Comparison of ENCODE assay signal across 29 cellular contexts in genomic region chr13:44487989-44488388, GRCh38.
DNase-seq lines count a peak whose midpoint lies in the region; ATAC-seq, FAIRE-seq and TF ChIP-seq lines count a peak whose summit lies in the region.
"Had no signal": no experiment of that assay in that cellular context is flagged by ENCODE, and none has a peak within 500 bp of the region (broad histone marks: within the 10 kb centered on the region; RNA-seq: fewer than 3 reads in every experiment).

No MANE protein-coding gene starts in this region.

- FAIRE-seq in GM12891 (lab: Jason Lieb, UNC): peak; percentile 16
- FAIRE-seq: A549, kidney had no signal

- TF ChIP-seq POLR2A in GM12891 (IDR thresholded peaks at IDR 0.05; ENCODE audit: low read depth, low read length): no peak

- peaks cover 1% of the 10 kb centered on the region for H3K27me3 Mint-ChIP-seq in activated CD4-positive, alpha-beta T cell treated with anti-CD3 and anti-CD28 coated beads, Interleukin-2, amount 10 ng/mL, durations not matched to agents 24 days and 14 days
- no peaks in the 10 kb centered on the region for H3K27me3 Mint-ChIP-seq in naive thymus-derived CD4-positive, alpha-beta T cell
- H3K27me3 Mint-ChIP-seq: activated CD4-positive, alpha-beta memory T cell treated with anti-CD3 and anti-CD28 coated beads, Interleukin-2, amount 10 ng/mL, durations not matched to agents 7 days and 5 days; activated naive CD4-positive, alpha-beta T cell treated with anti-CD3 and anti-CD28 coated beads, Interleukin-2, amount 50 U/mL, for 24 hours; activated T-helper 17 cell treated with anti-CD3 and anti-CD28 coated beads, Interleukin-2, amount 50 U/mL, for 72 hours; CD4-positive, alpha-beta memory T cell; T-cell had no signal

- H3K27ac ChIP-seq in naive thymus-derived CD4-positive, alpha-beta T cell (ENCODE audit: low read depth, low read length): no peak overlapping the region
- H3K27ac ChIP-seq: A549, neutrophil, right lobe of liver, SJCRH30, upper lobe of left lung had no signal

- H3K4me3 ChIP-seq in naive thymus-derived CD4-positive, alpha-beta T cell (ENCODE audit: low read length): no peak overlapping the region
- H3K4me3 ChIP-seq: A549, right lobe of liver, SJCRH30, upper lobe of left lung had no signal

- POLR2A ChIA-PET in naive thymus-derived CD4-positive, alpha-beta T cell (lab: Charles Lee): interaction anchor here (0.6 to 0.7 kb wide), 2 partner anchors 9 to 88 kb away, joined by 4 read pairs; partner anchors contain the start of gene TSC22D1

- intact Hi-C loops in activated CD4-positive, alpha-beta T cell treated with anti-CD3 and anti-CD28 coated beads, Interleukin-2, amount 10 ng/mL, durations not matched to agents 24 days and 14 days (cut with micrococcal nuclease): no loop called here
- intact Hi-C loops in naive thymus-derived CD4-positive, alpha-beta T cell (cut with micrococcal nuclease): no loop called here

- no peak overlapping the region for H3K4me3 Mint-ChIP-seq in activated CD4-positive, alpha-beta T cell treated with anti-CD3 and anti-CD28 coated beads, Interleukin-2, amount 10 ng/mL, durations not matched to agents 24 days and 14 days
- no peak overlapping the region for H3K4me3 Mint-ChIP-seq in naive thymus-derived CD4-positive, alpha-beta T cell
- H3K4me3 Mint-ChIP-seq: activated CD4-positive, alpha-beta memory T cell treated with anti-CD3 and anti-CD28 coated beads, Interleukin-2, amount 10 ng/mL, durations not matched to agents 7 days and 5 days; activated naive CD4-positive, alpha-beta T cell treated with anti-CD3 and anti-CD28 coated beads, Interleukin-2, amount 50 U/mL, for 24 hours; activated T-helper 17 cell treated with anti-CD3 and anti-CD28 coated beads, Interleukin-2, amount 50 U/mL, for 72 hours; CD4-positive, alpha-beta memory T cell; stimulated activated effector memory CD8-positive, alpha-beta T cell treated with anti-CD3 and anti-CD28 coated beads, Interleukin-12 subunit alpha, Interleukin-12 subunit beta, amount 100 ng/mL, for 72 hours; T-cell had no signal

- no peaks in the 10 kb centered on the region for H3K9me3 ChIP-seq in naive thymus-derived CD4-positive, alpha-beta T cell (ENCODE audit: control insufficient read depth in 2 of 3, low read length in 3 of 3)
- H3K9me3 ChIP-seq: A549, neutrophil, right lobe of liver, SJCRH30, upper lobe of left lung had no signal

- CTCF ChIA-PET in naive thymus-derived CD4-positive, alpha-beta T cell (lab: Charles Lee): interaction anchor here (0.6 to 0.7 kb wide), 2 partner anchors 70 to 478 kb away, joined by 3 read pairs; no protein-coding TSS in a partner anchor

- H3K4me1 Mint-ChIP-seq in activated CD4-positive, alpha-beta T cell treated with anti-CD3 and anti-CD28 coated beads, Interleukin-2, amount 10 ng/mL, durations not matched to agents 24 days and 14 days: peaks cover 8% of the 10 kb centered on the region
- peaks cover 6 to 25% (median 14%) of the 10 kb centered on the region in 7 donors for H3K4me1 Mint-ChIP-seq in naive thymus-derived CD4-positive, alpha-beta T cell
- H3K4me1 Mint-ChIP-seq: stimulated activated effector memory CD8-positive, alpha-beta T cell treated with anti-CD3 and anti-CD28 coated beads, Interleukin-12 subunit alpha, Interleukin-12 subunit beta, amount 100 ng/mL, for 72 hours had no signal

- peaks cover 7 to 16% of the 10 kb centered on the region in 2 donors for H3K4me1 ChIP-seq in naive thymus-derived CD4-positive, alpha-beta T cell (ENCODE audit: control insufficient read depth in 2 of 2, insufficient read depth in 2 of 2, low read length in 2 of 2)
- H3K4me1 ChIP-seq: right lobe of liver, SJCRH30 had no signal

- DNase-seq in GM12891 (ENCODE audit: insufficient read length, low spot score): no peak
- no peak for DNase-seq in activated CD4-positive, alpha-beta T cell treated with anti-CD3 and anti-CD28 coated beads, Interleukin-2, amount 10 ng/mL, durations not matched to agents 24 days and 14 days
- no peak for DNase-seq in globus pallidus (ENCODE audit: low spot score)
- DNase-seq in naive thymus-derived CD4-positive, alpha-beta T cell: no peak
- DNase-seq: activated CD4-positive, alpha-beta memory T cell treated with anti-CD3 and anti-CD28 coated beads, Interleukin-2, amount 10 ng/mL, durations not matched to agents 7 days and 5 days; AML-193; anterior cingulate cortex; CD4-positive, alpha-beta memory T cell; effector memory CD4-positive, alpha-beta T cell; glutamatergic neuron; kidney; NCI-H1092 treated with DMSO at 0.1 percent for 48 hours; NCI-H187; NCI-H2227 treated with DMSO at 0.1 percent for 48 hours; right lobe of liver; SJCRH30; stimulated activated CD4-positive, alpha-beta T cell treated with anti-CD3 and anti-CD28 coated beads, Interleukin-12 subunit alpha, Interleukin-12 subunit beta, amount 100 ng/mL, for 4 hours; stimulated activated CD4-positive, alpha-beta T cell treated with anti-CD3 and anti-CD28 coated beads, Interleukin-4, amount 100 ng/mL, for 1 hour; T-cell; upper lobe of left lung had no signal

- H3K9me3 Mint-ChIP-seq in activated CD4-positive, alpha-beta T cell treated with anti-CD3 and anti-CD28 coated beads, Interleukin-2, amount 10 ng/mL, durations not matched to agents 24 days and 14 days: no peaks in the 10 kb centered on the region
- no peaks in the 10 kb centered on the region for H3K9me3 Mint-ChIP-seq in naive thymus-derived CD4-positive, alpha-beta T cell
- H3K9me3 Mint-ChIP-seq: activated CD4-positive, alpha-beta memory T cell treated with anti-CD3 and anti-CD28 coated beads, Interleukin-2, amount 10 ng/mL, durations not matched to agents 7 days and 5 days; activated naive CD4-positive, alpha-beta T cell treated with anti-CD3 and anti-CD28 coated beads, Interleukin-2, amount 50 U/mL, for 24 hours; activated T-helper 17 cell treated with anti-CD3 and anti-CD28 coated beads, Interleukin-2, amount 50 U/mL, for 72 hours; CD4-positive, alpha-beta memory T cell; stimulated activated effector memory CD8-positive, alpha-beta T cell treated with anti-CD3 and anti-CD28 coated beads, Interleukin-12 subunit alpha, Interleukin-12 subunit beta, amount 100 ng/mL, for 72 hours; T-cell had no signal

- H3K27me3 ChIP-seq in naive thymus-derived CD4-positive, alpha-beta T cell (ENCODE audit: control insufficient read depth in 2 of 2, insufficient read depth in 2 of 2, low read length in 2 of 2): no peaks in the 10 kb centered on the region
- H3K27me3 ChIP-seq: neutrophil, right lobe of liver, SJCRH30, upper lobe of left lung had no signal

- no peaks in the 10 kb centered on the region for H3K36me3 Mint-ChIP-seq in activated CD4-positive, alpha-beta T cell treated with anti-CD3 and anti-CD28 coated beads, Interleukin-2, amount 10 ng/mL, durations not matched to agents 24 days and 14 days (ENCODE audit: low read depth)
- peaks cover 0 to 3% (median 0%) of the 10 kb centered on the region in 5 donors for H3K36me3 Mint-ChIP-seq in naive thymus-derived CD4-positive, alpha-beta T cell
- H3K36me3 Mint-ChIP-seq: activated naive CD4-positive, alpha-beta T cell treated with anti-CD3 and anti-CD28 coated beads, Interleukin-2, amount 50 U/mL, for 24 hours; stimulated activated effector memory CD8-positive, alpha-beta T cell treated with anti-CD3 and anti-CD28 coated beads, Interleukin-12 subunit alpha, Interleukin-12 subunit beta, amount 100 ng/mL, for 72 hours had no signal

- H3K36me3 ChIP-seq in naive thymus-derived CD4-positive, alpha-beta T cell (ENCODE audit: control insufficient read depth in 2 of 3, insufficient read depth in 3 of 3, low read length in 3 of 3): no peaks in the 10 kb centered on the region
- H3K36me3 ChIP-seq: neutrophil, right lobe of liver, SJCRH30, upper lobe of left lung had no signal

- ATAC-seq in GM19043 (IDR thresholded peaks at IDR 0.05; ENCODE audit: low read depth, unreplicated experiment) (peak; percentile 79), GM21825 (IDR thresholded peaks at IDR 0.05; ENCODE audit: unreplicated experiment) (peak; percentile 58), HG03432 (IDR thresholded peaks at IDR 0.05; ENCODE audit: unreplicated experiment) (peak; percentile 76), HG02642 (IDR thresholded peaks at IDR 0.05; ENCODE audit: poor library complexity, unreplicated experiment) (no peak)
- no peak for ATAC-seq in naive thymus-derived CD4-positive, alpha-beta T cell
- ATAC-seq: A549; activated T-helper 17 cell treated with anti-CD3 and anti-CD28 coated beads, Interleukin-2, amount 50 U/mL, for 72 hours; right lobe of liver; stimulated activated effector memory CD8-positive, alpha-beta T cell treated with anti-CD3 and anti-CD28 coated beads, Interleukin-12 subunit alpha, Interleukin-12 subunit beta, amount 100 ng/mL, for 72 hours; T-cell had no signal

- no peak overlapping the region for H3K27ac Mint-ChIP-seq in activated CD4-positive, alpha-beta T cell treated with anti-CD3 and anti-CD28 coated beads, Interleukin-2, amount 10 ng/mL, durations not matched to agents 24 days and 14 days
- no peak overlapping the region for H3K27ac Mint-ChIP-seq in naive thymus-derived CD4-positive, alpha-beta T cell
- H3K27ac Mint-ChIP-seq: activated CD4-positive, alpha-beta memory T cell treated with anti-CD3 and anti-CD28 coated beads, Interleukin-2, amount 10 ng/mL, durations not matched to agents 7 days and 5 days; activated naive CD4-positive, alpha-beta T cell treated with anti-CD3 and anti-CD28 coated beads, Interleukin-2, amount 50 U/mL, for 24 hours; activated T-helper 17 cell treated with anti-CD3 and anti-CD28 coated beads, Interleukin-2, amount 50 U/mL, for 72 hours; CD4-positive, alpha-beta memory T cell; stimulated activated effector memory CD8-positive, alpha-beta T cell treated with anti-CD3 and anti-CD28 coated beads, Interleukin-12 subunit alpha, Interleukin-12 subunit beta, amount 100 ng/mL, for 72 hours; T-cell had no signal

TF ChIP-seq in GM12891, 5 proteins besides CTCF, POLR2A, EP300 and RAD21:
- TF ChIP-seq POLR2AphosphoS5 (IDR thresholded peaks at IDR 0.05; ENCODE audit: low read depth, low read length) (no peak), SPI1 (IDR thresholded peaks at IDR 0.05; ENCODE audit: low read depth, low read length) (no peak), POU2F2 (IDR thresholded peaks at IDR 0.05; ENCODE audit: low read depth, low read length) (no peak), TAF1 (IDR thresholded peaks at IDR 0.05; ENCODE audit: low read depth, low read length) (no peak), PAX5 (IDR thresholded peaks at IDR 0.05; ENCODE audit: insufficient read depth, low read length, severe bottlenecking) (no peak)

Comparison
In these comparisons a context has a peak if more than half of its experiments do, and no peak if none do; other contexts are left out.
1. ATAC-seq: peak in GM19043 (single experiment), GM21825 (single experiment) and HG03432 (single experiment); none in naive thymus-derived CD4-positive, alpha-beta T cell (single experiment) and HG02642 (single experiment).